In the genomic region with DNA sequence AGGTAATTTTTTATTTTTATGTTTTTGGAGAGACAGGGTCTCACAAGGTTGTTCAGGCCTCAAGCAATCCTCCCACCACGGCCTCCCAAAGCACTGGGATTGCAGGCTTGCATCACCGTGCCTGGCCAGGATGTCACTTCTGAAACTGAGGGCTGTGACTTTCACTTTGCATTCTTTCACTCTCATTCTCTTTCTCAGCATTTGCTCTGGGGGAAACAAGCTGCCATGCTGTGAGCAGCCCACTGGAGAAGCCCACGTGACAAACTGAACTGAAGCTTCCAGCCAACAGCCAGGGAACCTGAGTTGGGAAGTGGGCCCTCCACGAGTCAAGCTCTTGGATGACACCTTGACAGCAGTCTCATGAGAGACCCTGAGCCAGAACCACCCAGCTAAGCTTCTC, we compare ENCODE assay signal across 13 cellular contexts.
"Had no signal": no experiment of that assay in that cellular context is flagged by ENCODE, and none has a peak within 500 bp of the region (broad histone marks: within the 10 kb centered on the region; RNA-seq: fewer than 3 reads in every experiment).

No MANE protein-coding gene starts in this region.

- ATAC-seq: left lung; stimulated activated memory B cell treated with anti-CD40 and anti-IgM and Interleukin-4, amounts not matched to agents 10 μg/mL and 1 μg/mL and 100 μg/mL, for 72 hours; T-cell had no signal

- H3K4me3 Mint-ChIP-seq: activated naive CD4-positive, alpha-beta T cell treated with anti-CD3 and anti-CD28 coated beads, Interleukin-2, amount 10 ng/mL, durations not matched to agents 7 days and 5 days; naive B cell; stimulated activated memory B cell treated with anti-CD40 and anti-IgM and Interleukin-4, amounts not matched to agents 10 μg/mL and 1 μg/mL and 100 μg/mL, for 72 hours; T-cell had no signal

- DNase-seq: activated naive CD4-positive, alpha-beta T cell treated with anti-CD3 and anti-CD28 coated beads, Interleukin-2, amount 10 ng/mL, durations not matched to agents 7 days and 5 days; esophagus squamous epithelium; hippocampal formation; kidney; left lung; mammary epithelial cell; naive B cell; stimulated activated CD4-positive, alpha-beta T cell treated with anti-CD3 and anti-CD28 coated beads, Interleukin-2, amount 100 ng/mL, for 48 hours; substantia nigra; T-cell; T-helper 9 cell had no signal

- H3K9me3 Mint-ChIP-seq: stimulated activated memory B cell treated with anti-CD40 and anti-IgM and Interleukin-4, amounts not matched to agents 10 μg/mL and 1 μg/mL and 100 μg/mL, for 72 hours; T-cell had no signal

- FAIRE-seq: kidney had no signal

- H3K36me3 Mint-ChIP-seq: activated naive CD4-positive, alpha-beta T cell treated with anti-CD3 and anti-CD28 coated beads, Interleukin-2, amount 10 ng/mL, durations not matched to agents 7 days and 5 days; naive B cell; stimulated activated memory B cell treated with anti-CD40 and anti-IgM and Interleukin-4, amounts not matched to agents 10 μg/mL and 1 μg/mL and 100 μg/mL, for 72 hours; T-cell had no signal

- H3K27ac Mint-ChIP-seq: activated naive CD4-positive, alpha-beta T cell treated with anti-CD3 and anti-CD28 coated beads, Interleukin-2, amount 10 ng/mL, durations not matched to agents 7 days and 5 days; progenitor cell of endocrine pancreas; stimulated activated memory B cell treated with anti-CD40 and anti-IgM and Interleukin-4, amounts not matched to agents 10 μg/mL and 1 μg/mL and 100 μg/mL, for 72 hours; T-cell had no signal
